29 cellular contexts compared by ENCODE assay signal in genomic region chr19:52331757-52332156, GRCh38. TPM values are rescaled to one million over a fixed set of nuclear protein-coding genes. Genes with fewer than 3 reads are reported as not detected.
A peak's percentile ranks its signal among the peaks of the same experiment; 100 is the strongest.
DNase-seq lines count a peak whose midpoint lies in the region; ATAC-seq and TF ChIP-seq lines count a peak whose summit lies in the region.
"Had no signal": no experiment of that assay in that cellular context is flagged by ENCODE, and none has a peak within 500 bp of the region (broad histone marks: within the 10 kb centered on the region; RNA-seq: fewer than 3 reads in every experiment).

No MANE protein-coding gene starts in this region.

- H3K4me1 Mint-ChIP-seq in IgD-negative memory B cell, result peaks cover 2 to 10% (median 4%) of the 10 kb centered on the region in 3 donors

- no peak for ATAC-seq in HG02885 (IDR thresholded peaks at IDR 0.05; ENCODE audit: poor library complexity, unreplicated experiment)
- ATAC-seq: gastrocnemius medialis; stimulated activated naive B cell treated with anti-CD40 and anti-IgM and Interleukin-4, amounts not matched to agents 10 μg/mL and 1 μg/mL and 100 μg/mL, for 72 hours; T-cell had no signal

- TF ChIP-seq POLR2A in erythroblast (IDR thresholded peaks at IDR 0.05; ENCODE audit: low read length), result no peak

- H3K27ac ChIP-seq in BLaER1 treated with 17β-estradiol and CSF1 and Interleukin-3, amounts not matched to agents 10 nM and 100 nM, result no peak overlapping the region
- H3K27ac ChIP-seq: gastrocnemius medialis, HL-60, KMS-11, RWPE1, SJSA1, skin epidermis, testis had no signal

- H3K27ac Mint-ChIP-seq in IgD-negative memory B cell, result peak overlapping the region in 2 of 3 donors; percentile 19 to 59
- H3K27ac Mint-ChIP-seq: activated CD4-positive, alpha-beta T cell treated with anti-CD3 and anti-CD28 coated beads, Interleukin-2, amount 10 ng/mL, durations not matched to agents 7 days and 5 days; activated T-cell treated with anti-CD3 and anti-CD28 coated beads, Interleukin-2, amount 50 U/mL, for 24 hours; H9; stimulated activated naive B cell treated with anti-CD40 and anti-IgM and Interleukin-4, amounts not matched to agents 10 μg/mL and 1 μg/mL and 100 μg/mL, for 72 hours; T-cell had no signal

- no peaks in the 10 kb centered on the region for H3K4me1 ChIP-seq in BLaER1 treated with 17β-estradiol and CSF1 and Interleukin-3, amounts not matched to agents 10 nM and 100 nM
- H3K4me1 ChIP-seq: SJSA1, testis had no signal

- H4K20me1 ChIP-seq in BLaER1 treated with 17β-estradiol and CSF1 and Interleukin-3, amounts not matched to agents 10 nM and 100 nM, result no peaks in the 10 kb centered on the region

- peaks cover 90 to 92% (median 91%) of the 10 kb centered on the region in 11 experiments for H3K9me3 ChIP-seq in BLaER1 treated with 17β-estradiol and CSF1 and Interleukin-3, amounts not matched to agents 10 nM and 100 nM (replicated peaks in 1 of 11)
- H3K9me3 ChIP-seq: testis had no signal

- no peaks in the 10 kb centered on the region for H3K27me3 Mint-ChIP-seq in IgD-negative memory B cell
- H3K27me3 Mint-ChIP-seq: activated CD4-positive, alpha-beta T cell treated with anti-CD3 and anti-CD28 coated beads, Interleukin-2, amount 10 ng/mL, durations not matched to agents 7 days and 5 days; activated T-cell treated with anti-CD3 and anti-CD28 coated beads, Interleukin-2, amount 50 U/mL, for 24 hours; CD4-positive, alpha-beta memory T cell; stimulated activated naive B cell treated with anti-CD40 and anti-IgM and Interleukin-4, amounts not matched to agents 10 μg/mL and 1 μg/mL and 100 μg/mL, for 72 hours; T-cell had no signal

- H3K4me3 Mint-ChIP-seq in IgD-negative memory B cell, result peak overlapping the region in 1 of 4 donors; percentile 39
- H3K4me3 Mint-ChIP-seq: activated CD4-positive, alpha-beta T cell treated with anti-CD3 and anti-CD28 coated beads, Interleukin-2, amount 10 ng/mL, durations not matched to agents 7 days and 5 days; activated T-cell treated with anti-CD3 and anti-CD28 coated beads, Interleukin-2, amount 50 U/mL, for 24 hours; CD4-positive, alpha-beta memory T cell; H9; stimulated activated naive B cell treated with anti-CD40 and anti-IgM and Interleukin-4, amounts not matched to agents 10 μg/mL and 1 μg/mL and 100 μg/mL, for 72 hours; T-cell had no signal

- H3K4me2 ChIP-seq in BLaER1 treated with 17β-estradiol and CSF1 and Interleukin-3, amounts not matched to agents 10 nM and 100 nM, result no peak overlapping the region
- H3K4me2 ChIP-seq: KMS-11 had no signal

- H3K9ac ChIP-seq in BLaER1 treated with 17β-estradiol and CSF1 and Interleukin-3, amounts not matched to agents 10 nM and 100 nM, result no peak overlapping the region
- H3K9ac ChIP-seq: KMS-11 had no signal

- DNase-seq in erythroblast (lab: John Stamatoyannopoulos, UW) (peak; percentile 28 to 35), lung microvascular endothelial cell (ENCODE audit: low read depth in 2 of 2) (peak; percentile 10 to 15), NCI-H1436 treated with DMSO at 0.1 percent for 48 hours (lab: John Stamatoyannopoulos, UW) (no peak), hepatic stellate cell (ENCODE audit: low spot score) (no peak)
- DNase-seq: activated CD4-positive, alpha-beta T cell treated with anti-CD3 and anti-CD28 coated beads, Interleukin-2, amount 10 ng/mL, durations not matched to agents 7 days and 5 days; activated gamma-delta T cell treated with Interleukin-2 at 50 U/mL for 16 hours; activated T-cell treated with anti-CD3 and anti-CD28 coated beads, Interleukin-2, amount 50 U/mL, for 24 hours; CD4-positive, alpha-beta memory T cell; DMS 273 treated with DMSO at 0.1 percent for 48 hours; effector CD4-positive, alpha-beta T cell; gastrocnemius medialis; H9; MG63; NCI-H1105 treated with DMSO at 0.1 percent for 48 hours; NCI-H1930; NCI-H524; OCI-M1; stimulated activated naive B cell treated with anti-CD40 and anti-IgM and Interleukin-4, amounts not matched to agents 10 μg/mL and 1 μg/mL and 100 μg/mL, for 72 hours; T-cell; testis had no signal

- H3K9me3 Mint-ChIP-seq in IgD-negative memory B cell, result peaks cover 8 to 44% (median 27%) of the 10 kb centered on the region in 3 donors

- peaks cover 17 to 53% (median 35%) of the 10 kb centered on the region in 11 experiments; a peak in 20 of 22 replicates for H3K36me3 ChIP-seq in BLaER1 treated with 17β-estradiol and CSF1 and Interleukin-3, amounts not matched to agents 10 nM and 100 nM
- H3K36me3 ChIP-seq: gastrocnemius medialis, MG63, SJSA1 had no signal

- H3K4me3 ChIP-seq in BLaER1 treated with 17β-estradiol and CSF1 and Interleukin-3, amounts not matched to agents 10 nM and 100 nM, result peak overlapping the region in 6 of 10 experiments; percentile 4 to 28 (median 18); a peak in 4 of 20 replicates
- H3K4me3 ChIP-seq: lung, MG63, SJSA1, skin epidermis, testis had no signal

- H3K27me3 ChIP-seq in BLaER1 treated with 17β-estradiol and CSF1 and Interleukin-3, amounts not matched to agents 10 nM and 100 nM, result no peaks in the 10 kb centered on the region
- H3K27me3 ChIP-seq: gastrocnemius medialis, MG63, SJSA1, testis had no signal

- H3K36me3 Mint-ChIP-seq in IgD-negative memory B cell, result peaks cover 11% of the 10 kb centered on the region

RNA-seq across cellular contexts. Expression of gene ZNF610, which starts 4.3 kb away (rescaled TPM):
- polyA plus RNA-seq in IgD-negative memory B cell, result 1.7 TPM
- total RNA-seq in lung microvascular endothelial cell, result 2.2 and 2.8 TPM in 2 replicates

RNA-seq across cellular contexts. Expression of gene ZNF480, which starts 34.8 kb away (rescaled TPM):
- 24.7 TPM for polyA plus RNA-seq in IgD-negative memory B cell
- total RNA-seq in lung microvascular endothelial cell, result 2.4 and 2.6 TPM in 2 replicates

RNA-seq across cellular contexts. Expression of gene ZNF880, which starts 38.0 kb away (rescaled TPM):
- polyA plus RNA-seq in IgD-negative memory B cell, result 32.9 TPM
- 17.9 and 20.0 TPM in 2 replicates for total RNA-seq in lung microvascular endothelial cell

Comparison
In these comparisons a context has a peak if more than half of its experiments do, and no peak if none do; other contexts are left out.
1. DNase-seq: peak in erythroblast (2 of 2) and lung microvascular endothelial cell (2 of 2); none in NCI-H1436 treated with DMSO at 0.1 percent for 48 hours (single experiment) and hepatic stellate cell (single experiment).